23 cellular contexts compared by ENCODE assay signal in the genomic region with DNA sequence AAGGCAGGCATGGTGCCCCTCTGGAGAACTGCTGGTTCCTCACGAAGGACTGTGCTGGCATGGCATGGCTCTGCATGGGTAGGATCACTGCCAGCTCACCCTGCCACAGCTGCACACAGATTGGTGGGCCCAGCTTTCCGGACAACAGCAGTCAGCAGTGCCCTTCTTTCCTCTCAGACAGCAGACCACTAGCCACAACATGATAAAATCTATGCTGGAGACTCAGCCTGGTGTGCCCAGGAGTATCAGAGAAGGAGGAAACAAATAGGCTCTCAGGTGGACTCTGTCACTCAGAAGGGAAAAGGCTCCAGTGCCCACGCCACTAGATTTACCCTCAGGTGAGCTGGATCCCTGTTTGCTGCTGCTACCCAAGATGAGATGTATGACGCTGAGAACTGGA. TPM values are rescaled to one million over a fixed set of nuclear protein-coding genes. Genes with fewer than 3 reads are reported as not detected.
"Had no signal": no experiment of that assay in that cellular context is flagged by ENCODE, and none has a peak within 500 bp of the region (broad histone marks: within the 10 kb centered on the region; RNA-seq: fewer than 3 reads in every experiment).

No MANE protein-coding gene starts in this region.

- H3K27ac ChIP-seq: colonic mucosa, epithelial cell of prostate, esophagus squamous epithelium, gastrocnemius medialis, heart left ventricle, hepatocyte, left lung, lower lobe of right lung had no signal

- H3K4me1 ChIP-seq: colonic mucosa had no signal

- H3K27me3 ChIP-seq: colonic mucosa, esophagus squamous epithelium, gastrocnemius medialis, heart left ventricle, hepatocyte, left lung had no signal

- H3K4me3 ChIP-seq: colonic mucosa, esophagus squamous epithelium, gastrocnemius medialis, heart left ventricle, hepatocyte, left lung, lower lobe of right lung, mucosa of descending colon had no signal

- H3K4me2 ChIP-seq: hepatocyte had no signal

- H3K9me3 ChIP-seq: colonic mucosa, esophagus squamous epithelium, gastrocnemius medialis, heart left ventricle, left lung, lower lobe of right lung, mucosa of descending colon had no signal

- DNase-seq: colonic mucosa; cortex of kidney; effector CD8-positive, alpha-beta T cell; effector memory CD8-positive, alpha-beta T cell; erythroblast; esophagus squamous epithelium; foreskin fibroblast; foreskin melanocyte; gastrocnemius medialis; glutamatergic neuron; heart left ventricle; immature natural killer cell; left cardiac atrium; left lung; left ventricle myocardium superior; lower lobe of right lung; mesenchymal stem cell; mucosa of descending colon; naive B cell had no signal

- H2AFZ ChIP-seq: hepatocyte had no signal

- ATAC-seq: effector memory CD8-positive, alpha-beta T cell; esophagus mucosa; gastrocnemius medialis; heart left ventricle; left cardiac atrium; left lung; left ventricle myocardium superior; lower lobe of right lung; mucosa of descending colon had no signal

- H3K36me3 ChIP-seq: colonic mucosa, esophagus squamous epithelium, gastrocnemius medialis, heart left ventricle, left lung, lower lobe of right lung had no signal

RNA-seq across cellular contexts. Expression of a gene that starts 4.9 kb away (rescaled TPM):
- total RNA-seq: myocyte had no signal
